29 cellular contexts compared by ENCODE assay signal in the genomic region with DNA sequence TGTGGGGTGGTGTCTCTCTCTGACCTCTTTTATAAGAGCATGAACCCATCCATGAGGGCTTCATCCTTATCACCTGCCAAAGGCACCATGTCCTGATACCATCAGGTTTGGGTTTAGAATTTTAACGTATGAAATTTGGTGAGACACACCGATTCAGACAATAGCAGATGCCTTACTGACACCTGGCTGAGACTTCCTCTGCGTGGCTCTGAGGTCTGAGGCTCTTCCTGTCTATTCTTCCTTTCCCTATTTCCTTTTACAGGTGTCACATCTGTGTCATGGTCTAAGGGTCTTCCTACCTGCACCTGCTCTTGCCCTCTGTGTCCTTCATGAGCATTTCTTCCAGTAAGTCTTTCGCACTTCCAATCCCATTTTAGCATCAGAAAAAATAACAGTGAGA.
"Had no signal": no experiment of that assay in that cellular context is flagged by ENCODE, and none has a peak within 500 bp of the region (broad histone marks: within the 10 kb centered on the region; RNA-seq: fewer than 3 reads in every experiment).

No MANE protein-coding gene starts in this region.

- H3K36me3 ChIP-seq: gastrocnemius medialis, heart left ventricle, prostate gland, right atrium auricular region, sigmoid colon, tibial nerve, upper lobe of left lung had no signal

- H3K36me3 Mint-ChIP-seq: naive thymus-derived CD8-positive, alpha-beta T cell; stimulated activated memory B cell treated with anti-CD40 and anti-IgM and Interleukin-4, amounts not matched to agents 10 μg/mL and 1 μg/mL and 100 μg/mL, for 72 hours had no signal

- FAIRE-seq: colon, kidney, urothelium cell line had no signal

- H3K4me3 ChIP-seq: dorsolateral prefrontal cortex, gastrocnemius medialis, heart left ventricle, hepatocyte, lung, prostate gland, right atrium auricular region, sigmoid colon, testis, tibial nerve, upper lobe of left lung had no signal

- H3K4me2 ChIP-seq: hepatocyte had no signal

- H3K4me3 Mint-ChIP-seq: endodermal cell; naive thymus-derived CD8-positive, alpha-beta T cell; nephron progenitor cell; stimulated activated memory B cell treated with anti-CD40 and anti-IgM and Interleukin-4, amounts not matched to agents 10 μg/mL and 1 μg/mL and 100 μg/mL, for 72 hours had no signal

- H3K27ac ChIP-seq: dorsolateral prefrontal cortex, epithelial cell of prostate, gastrocnemius medialis, heart left ventricle, hepatocyte, prostate gland, right atrium auricular region, sigmoid colon, testis, tibial nerve, upper lobe of left lung had no signal

- ATAC-seq: esophagus mucosa; gastrocnemius medialis; heart left ventricle; left lobe of liver; naive thymus-derived CD8-positive, alpha-beta T cell; stimulated activated memory B cell treated with anti-CD40 and anti-IgM and Interleukin-4, amounts not matched to agents 10 μg/mL and 1 μg/mL and 100 μg/mL, for 72 hours; stimulated activated naive CD8-positive, alpha-beta T cell treated with anti-CD3 and anti-CD28 coated beads, Interleukin-15, Interleukin-2, amounts not matched to agents 100 U/mL and 50 U/mL, for 24 hours had no signal

- DNase-seq: dorsolateral prefrontal cortex; effector CD4-positive, alpha-beta T cell; endodermal cell; foreskin fibroblast; gastrocnemius medialis; heart left ventricle; kidney; mesenchymal stem cell; midbrain; naive thymus-derived CD8-positive, alpha-beta T cell; nephron progenitor cell; nucleus accumbens; sigmoid colon; stimulated activated CD4-positive, alpha-beta T cell treated with anti-CD3 and anti-CD28 coated beads, Interleukin-4, amount 100 ng/mL, for 4 hours; stimulated activated naive CD8-positive, alpha-beta T cell treated with anti-CD3 and anti-CD28 coated beads, Interleukin-15, Interleukin-2, amounts not matched to agents 100 U/mL and 50 U/mL, for 24 hours; substantia nigra; testis; upper lobe of left lung had no signal

- H3K4me1 ChIP-seq: gastrocnemius medialis, heart left ventricle, prostate gland, right atrium auricular region, sigmoid colon, testis, upper lobe of left lung had no signal

- H2AFZ ChIP-seq: hepatocyte had no signal

- H3K27ac Mint-ChIP-seq: endodermal cell; naive thymus-derived CD8-positive, alpha-beta T cell; nephron progenitor cell; stimulated activated memory B cell treated with anti-CD40 and anti-IgM and Interleukin-4, amounts not matched to agents 10 μg/mL and 1 μg/mL and 100 μg/mL, for 72 hours had no signal

- H3K9me3 ChIP-seq: gastrocnemius medialis, prostate gland, sigmoid colon, testis had no signal

- H3K27me3 ChIP-seq: gastrocnemius medialis, hepatocyte, right atrium auricular region, sigmoid colon, testis, tibial nerve, upper lobe of left lung had no signal

- H3K79me2 ChIP-seq: hepatocyte had no signal

- H3K27me3 Mint-ChIP-seq: stimulated activated memory B cell treated with anti-CD40 and anti-IgM and Interleukin-4, amounts not matched to agents 10 μg/mL and 1 μg/mL and 100 μg/mL, for 72 hours had no signal
